8 cellular contexts compared by ENCODE assay signal in genomic region chrX:49040376-49040955, GRCh38. TPM values are rescaled to one million over a fixed set of nuclear protein-coding genes. Genes with fewer than 3 reads are reported as not detected.
A peak's percentile ranks its signal among the peaks of the same experiment; 100 is the strongest.
DNase-seq lines count a peak whose midpoint lies in the region; ATAC-seq, FAIRE-seq and TF ChIP-seq lines count a peak whose summit lies in the region.

No MANE protein-coding gene starts in this region.

- no peak for TF ChIP-seq CTCF in A549 (IDR thresholded peaks at IDR 0.05)
- TF ChIP-seq CTCF in cardiac fibroblast (IDR thresholded peaks at IDR 0.05; ENCODE audit: low read depth, low read length): no peak
- TF ChIP-seq CTCF in mesothelial cell of epicardium (IDR thresholded peaks at IDR 0.05; ENCODE audit: unreplicated experiment): no peak
- no peak for TF ChIP-seq CTCF in GM20000 (IDR thresholded peaks at IDR 0.05; ENCODE audit: extremely low read depth, missing control alignments)

- peak overlapping the region; percentile 90 for H3K9ac ChIP-seq in HUES6 (ENCODE audit: low read length)

- no peak for TF ChIP-seq RAD21 in A549 (conservative IDR thresholded peaks at IDR 0.05 in 1 of 2, IDR thresholded peaks at IDR 0.05 in 1 of 2)

- H3K4me3 ChIP-seq in A549 (peak overlapping the region; percentile 93), HUES6 (ENCODE audit: low read depth, low read length) (peak overlapping the region; percentile 91), cardiac fibroblast (replicated peaks in 1 of 2; ENCODE audit: low read depth in 2 of 2, low read length in 2 of 2) (peak overlapping the region; percentile 38 to 73)

- H3K4me1 Mint-ChIP-seq in mesothelial cell of epicardium: peaks cover 41% of the 10 kb centered on the region

- no peak for FAIRE-seq in A549 (lab: Jason Lieb, UNC)

- no peak for TF ChIP-seq EP300 in A549 (IDR thresholded peaks at IDR 0.05)

- H3K27ac Mint-ChIP-seq in mesothelial cell of epicardium: peak overlapping the region; percentile 100

- DNase-seq in A549 (ENCODE audit: low read depth in 1 of 2, low spot score in 1 of 2) (peak; percentile 6 to 24), cardiac fibroblast (ENCODE audit: low read depth in 2 of 2) (peak; percentile 31 to 59), mesothelial cell of epicardium (ENCODE audit: low spot score in 2 of 2, unreplicated experiment in 2 of 2) (no peak), NCI-H1436 treated with DMSO at 0.1 percent for 48 hours (lab: John Stamatoyannopoulos, UW) (no peak), NCI-H345 treated with DMSO at 0.1 percent for 48 hours (lab: John Stamatoyannopoulos, UW; ENCODE audit: unreplicated experiment) (no peak), GM20000 (ENCODE audit: low spot score) (no peak)

- CTCF ChIA-PET in A549 (lab: Yijun Ruan, JAX): interaction anchor here (0.6 to 6.4 kb wide), 2 partner anchors 19 to 68 kb away, joined by 3 to 32 read pairs; partner anchors contain the start of gene KCND1

- POLR2A ChIA-PET in A549 (lab: Yijun Ruan, JAX): interaction anchor here (0.6 to 5.7 kb wide), 4 partner anchors 13 to 408 kb away, joined by 3 to 40 read pairs (median 4); partner anchors contain the start of genes GRIPAP1 and OTUD5

- H3K36me3 ChIP-seq in HUES6 (ENCODE audit: control insufficient read depth, insufficient read depth, low read length): peaks cover 36% of the 10 kb centered on the region

- peak in 1 of 2 experiments; percentile 8; a peak in 4 of 6 replicates for ATAC-seq in A549
- ATAC-seq in HG03135 (IDR thresholded peaks at IDR 0.05; ENCODE audit: unreplicated experiment): no peak

- peak overlapping the region; percentile 90 for H3K4me3 Mint-ChIP-seq in mesothelial cell of epicardium

- H3K27ac ChIP-seq in A549: peak overlapping the region; percentile 99 to 100
- H3K27ac ChIP-seq in HUES6 (ENCODE audit: low read depth, low read length): peak overlapping the region; percentile 70

- no peaks in the 10 kb centered on the region for H3K27me3 ChIP-seq in HUES6 (ENCODE audit: control insufficient read depth, insufficient read depth, low read length)

- peak overlapping the region; percentile 98 for H3K4me2 ChIP-seq in A549

- H3K27me3 Mint-ChIP-seq in mesothelial cell of epicardium (ENCODE audit: low read depth): no peaks in the 10 kb centered on the region

- TF ChIP-seq POLR2A in A549 (IDR thresholded peaks at IDR 0.05; ENCODE audit: low read length): no peak

- H3K36me3 Mint-ChIP-seq in mesothelial cell of epicardium: peaks cover 14% of the 10 kb centered on the region

- H3K9me3 ChIP-seq in A549: no peaks in the 10 kb centered on the region
- peaks cover 4% of the 10 kb centered on the region; the same call in 1 of the 2 replicates for H3K9me3 ChIP-seq in HUES6 (ENCODE audit: control insufficient read depth, insufficient read depth, low read depth, low read length)

- H3K9me3 Mint-ChIP-seq in mesothelial cell of epicardium: peaks cover 8% of the 10 kb centered on the region

- 0% methylated on average over 7 of the region's 7 CpGs for WGBS in A549 (ENCODE audit: missing lambda C conversion rate)

- H3K4me1 ChIP-seq in A549: peaks cover 26% of the 10 kb centered on the region
- peaks cover 16% of the 10 kb centered on the region for H3K4me1 ChIP-seq in HUES6 (ENCODE audit: control insufficient read depth, insufficient read depth, low read length)

TF ChIP-seq in A549, 52 proteins besides CTCF, POLR2A, EP300 and RAD21:
- TF ChIP-seq BHLHE40 (IDR thresholded peaks at IDR 0.05; ENCODE audit: low read depth, low read length) (no peak), ZNF302 (CRISPR knock-in tag; IDR thresholded peaks at IDR 0.05) (no peak), NR3C1 (IDR thresholded peaks at IDR 0.05) (no peak), PHF8 (IDR thresholded peaks at IDR 0.05; ENCODE audit: borderline replicate concordance, low read depth) (no peak), CBX2 (IDR thresholded peaks at IDR 0.05; ENCODE audit: borderline replicate concordance, low read depth) (no peak), HEYL (CRISPR knock-in tag; IDR thresholded peaks at IDR 0.05) (no peak), ZSCAN20 (CRISPR knock-in tag; IDR thresholded peaks at IDR 0.05) (no peak), FOXS1 (CRISPR knock-in tag; IDR thresholded peaks at IDR 0.05) (no peak), KDM5A (IDR thresholded peaks at IDR 0.05) (no peak), EHF (CRISPR knock-in tag; IDR thresholded peaks at IDR 0.05) (no peak), BCL3 (IDR thresholded peaks at IDR 0.05) (no peak), TP53 (CRISPR knock-in tag; IDR thresholded peaks at IDR 0.05) (no peak), SREBF2 (IDR thresholded peaks at IDR 0.05) (no peak), RCOR1 (IDR thresholded peaks at IDR 0.05; ENCODE audit: low read depth, low read length) (no peak)

RNA-seq across cellular contexts. Expression of gene TFE3, which starts 2.7 kb away (rescaled TPM):
- polyA plus RNA-seq in A549 (2011; rRNA removed) (16.1 and 27.3 TPM in 2 replicates), A549 (2017; fragmentation: RNase III; extraction: RNeasy Plus Mini Kit Qiagen cat#74134 plus additional on column Dnase treatment) (53.8 to 57.3 TPM (median 56.3 TPM) in 3 replicates)
- polyA plus RNA-seq in A549 (2012; cell fraction: cytosol; rRNA removed): 21.6 and 29.3 TPM in 2 replicates
- 36.4 and 39.4 TPM in 2 replicates for polyA plus RNA-seq in A549 (2012; cell fraction: nucleus; rRNA removed)
- polyA minus RNA-seq in A549 (2011; rRNA and poly(A)+ RNA removed): 34.5 and 50.4 TPM in 2 replicates
- total RNA-seq in mesothelial cell of epicardium: 52.5 to 54.2 TPM (median 53.2 TPM) in 3 replicates

RNA-seq across cellular contexts. Expression of gene CCDC120, which starts 18.3 kb away (rescaled TPM):
- polyA plus RNA-seq in A549 (2011; rRNA removed) (1.6 and 2.0 TPM in 2 replicates), A549 (2017; fragmentation: RNase III; extraction: RNeasy Plus Mini Kit Qiagen cat#74134 plus additional on column Dnase treatment) (3.2 to 4.1 TPM (median 4.0 TPM) in 3 replicates)
- 2.9 and 4.3 TPM in 2 replicates for polyA plus RNA-seq in A549 (2012; cell fraction: cytosol; rRNA removed)
- 10.3 and 11.0 TPM in 2 replicates for polyA plus RNA-seq in A549 (2012; cell fraction: nucleus; rRNA removed)
- 1.9 and 3.0 TPM in 2 replicates for polyA minus RNA-seq in A549 (2011; rRNA and poly(A)+ RNA removed)
- total RNA-seq in mesothelial cell of epicardium: 33.5 to 35.1 TPM (median 33.7 TPM) in 3 replicates

RNA-seq across cellular contexts. Expression of gene PRAF2, which starts 33.3 kb away (rescaled TPM):
- polyA plus RNA-seq in A549 (2011; rRNA removed) (13.6 and 17.0 TPM in 2 replicates), A549 (2017; fragmentation: RNase III; extraction: RNeasy Plus Mini Kit Qiagen cat#74134 plus additional on column Dnase treatment) (29.9 to 37.7 TPM (median 35.4 TPM) in 3 replicates)
- polyA plus RNA-seq in A549 (2012; cell fraction: cytosol; rRNA removed): 28.9 and 40.7 TPM in 2 replicates
- polyA plus RNA-seq in A549 (2012; cell fraction: nucleus; rRNA removed): 22.4 and 33.4 TPM in 2 replicates
- 14.4 and 16.4 TPM in 2 replicates for polyA minus RNA-seq in A549 (2011; rRNA and poly(A)+ RNA removed)
- 30.5 to 32.0 TPM (median 31.7 TPM) in 3 replicates for total RNA-seq in mesothelial cell of epicardium

RNA-seq across cellular contexts. Expression of gene GRIPAP1, which starts 38.4 kb away (rescaled TPM):
- polyA plus RNA-seq in A549 (2011; rRNA removed): 33.7 and 35.1 TPM in 2 replicates
- 25.6 and 29.1 TPM in 2 replicates for polyA plus RNA-seq in A549 (2012; cell fraction: cytosol; rRNA removed)
- polyA plus RNA-seq in A549 (2012; cell fraction: nucleus; rRNA removed): 66.7 and 82.8 TPM in 2 replicates
- polyA plus RNA-seq in A549 (2017; fragmentation: RNase III; extraction: RNeasy Plus Mini Kit Qiagen cat#74134 plus additional on column Dnase treatment): 27.7 to 36.2 TPM (median 34.3 TPM) in 3 replicates
- 21.4 and 21.9 TPM in 2 replicates for polyA minus RNA-seq in A549 (2011; rRNA and poly(A)+ RNA removed)
- 64.4 to 69.7 TPM (median 68.4 TPM) in 3 replicates for total RNA-seq in mesothelial cell of epicardium

RNA-seq across cellular contexts. Expression of gene WDR45, which starts 39.2 kb away (rescaled TPM):
- 55.5 and 80.1 TPM in 2 replicates for polyA plus RNA-seq in A549 (2011; rRNA removed)
- 57.6 and 69.3 TPM in 2 replicates for polyA plus RNA-seq in A549 (2012; cell fraction: cytosol; rRNA removed)
- polyA plus RNA-seq in A549 (2012; cell fraction: nucleus; rRNA removed): 167 and 169 TPM in 2 replicates
- 33.8 to 41.5 TPM (median 37.7 TPM) in 3 replicates for polyA plus RNA-seq in A549 (2017; fragmentation: RNase III; extraction: RNeasy Plus Mini Kit Qiagen cat#74134 plus additional on column Dnase treatment)
- polyA minus RNA-seq in A549 (2011; rRNA and poly(A)+ RNA removed): 89.1 and 95.1 TPM in 2 replicates
- total RNA-seq in mesothelial cell of epicardium: 48.6 to 59.9 TPM (median 53.2 TPM) in 3 replicates

Comparison
In these comparisons a context has a peak if more than half of its experiments do, and no peak if none do; other contexts are left out.
1. DNase-seq: peak in A549 (2 of 2) and cardiac fibroblast (2 of 2); none in mesothelial cell of epicardium (0 of 2), NCI-H1436 treated with DMSO at 0.1 percent for 48 hours (single experiment), NCI-H345 treated with DMSO at 0.1 percent for 48 hours (single experiment) and GM20000 (single experiment).
2. Peak in every context shown above with its lines, with median percentiles within 50 percentile points of each other: H3K4me3 ChIP-seq.